In genomic region chr19:12484371-12485322, GRCh38 we compare ENCODE assay signal across 8 cellular contexts. TPM values are rescaled to one million over a fixed set of nuclear protein-coding genes. Genes with fewer than 3 reads are reported as not detected.
DNase-seq lines count a peak whose midpoint lies in the region; ATAC-seq and TF ChIP-seq lines count a peak whose summit lies in the region.

Gene ZNF709 (minus strand): TSS chr19:12484816. CDS start chr19:12484657, 159 bp downstream.

- no peaks in the 10 kb centered on the region for H3K9me3 Mint-ChIP-seq in activated CD4-positive, alpha-beta memory T cell treated with anti-CD3 and anti-CD28 coated beads for 36 hours

- ATAC-seq in GM19023 (IDR thresholded peaks at IDR 0.05; ENCODE audit: unreplicated experiment) (peak; percentile 96), HG03342 (IDR thresholded peaks at IDR 0.05; ENCODE audit: unreplicated experiment) (peak; percentile 89), right lobe of liver (peak; percentile 99 to 100 (median 100))

- POLR2A ChIA-PET in activated CD4-positive, alpha-beta memory T cell treated with anti-CD3 and anti-CD28 coated beads for 36 hours (lab: Charles Lee) = interaction anchor here (1.9 kb wide), 1 partner anchor 11 kb away, joined by 11 read pairs; no protein-coding TSS in a partner anchor

- H3K4me1 ChIP-seq in right lobe of liver = no peaks in the 10 kb centered on the region

- H3K36me3 Mint-ChIP-seq in activated CD4-positive, alpha-beta memory T cell treated with anti-CD3 and anti-CD28 coated beads for 36 hours = no peaks in the 10 kb centered on the region

- DNase-seq in AG20443 (ENCODE audit: low spot score) = peak; percentile 97
- peak; percentile 95 for DNase-seq in NCI-H524 (lab: John Stamatoyannopoulos, UW)
- DNase-seq in activated CD4-positive, alpha-beta memory T cell treated with anti-CD3 and anti-CD28 coated beads for 36 hours = peak; percentile 92
- DNase-seq in dorsolateral prefrontal cortex = peak; percentile 78 to 95 (median 92)
- DNase-seq in right lobe of liver = peak; percentile 88 to 93 (median 91)
- DNase-seq in stimulated activated CD4-positive, alpha-beta T cell treated with anti-CD3 and anti-CD28 coated beads, Interleukin-4, amount 100 ng/mL, for 1 hour = peak; percentile 88

- H3K9me3 ChIP-seq in right lobe of liver = no peaks in the 10 kb centered on the region

- TF ChIP-seq CTCF in dorsolateral prefrontal cortex (IDR thresholded peaks at IDR 0.05 in 54 of 56, conservative IDR thresholded peaks at IDR 0.05 in 2 of 56; ENCODE audit: low read depth in 1 of 56, partially characterized antibody in 56 of 56) = peak in 12 of 56 donors; percentile 7 to 34 (median 17)
- TF ChIP-seq CTCF in right lobe of liver (IDR thresholded peaks at IDR 0.05) = no peak

- WGBS in right lobe of liver (ENCODE audit: insufficient coverage, low coverage, low lambda C conversion rate, missing lambda C conversion rate) = 0% methylated on average over 10 of the region's 63 CpGs

- CTCF ChIA-PET in activated CD4-positive, alpha-beta memory T cell treated with anti-CD3 and anti-CD28 coated beads for 36 hours (lab: Charles Lee) = interaction anchor here (0.5 to 4.8 kb wide), 3 partner anchors 11 to 276 kb away, joined by 3 to 20 read pairs (median 3); no protein-coding TSS in a partner anchor

- H3K27ac Mint-ChIP-seq in activated CD4-positive, alpha-beta memory T cell treated with anti-CD3 and anti-CD28 coated beads for 36 hours = peak within 1 kb of the TSS; percentile 43

- H3K27me3 Mint-ChIP-seq in activated CD4-positive, alpha-beta memory T cell treated with anti-CD3 and anti-CD28 coated beads for 36 hours = no peaks in the 10 kb centered on the region

- H3K27ac ChIP-seq in dorsolateral prefrontal cortex (peak within 1 kb of the TSS in 55 of 59 donors; percentile 4 to 90 (median 77)), right lobe of liver (peak within 1 kb of the TSS; percentile 12 to 60 (median 43))

- peak within 1 kb of the TSS; percentile 89 for H3K4me3 Mint-ChIP-seq in activated CD4-positive, alpha-beta memory T cell treated with anti-CD3 and anti-CD28 coated beads for 36 hours

- intact Hi-C loops in activated CD4-positive, alpha-beta memory T cell treated with anti-CD3 and anti-CD28 coated beads for 36 hours (cut with micrococcal nuclease) = loop anchor here (1.0 to 5.0 kb wide), 2 partner anchors 11 to 42 kb away; partner anchors contain the start of gene ZNF443
- intact Hi-C loops in dorsolateral prefrontal cortex (cut with DNase I) = loop anchor here in 1 of 2 donors (2.0 to 5.0 kb wide), 2 partner anchors 42 to 63 kb away; no protein-coding TSS in a partner anchor
- intact Hi-C loops in right lobe of liver (cut with DNase I) = no loop called here

- peak; percentile 18 for TF ChIP-seq POLR2A in right lobe of liver (IDR thresholded peaks at IDR 0.05)

- no peaks in the 10 kb centered on the region for H3K36me3 ChIP-seq in right lobe of liver

- H3K4me3 ChIP-seq in dorsolateral prefrontal cortex (peak within 1 kb of the TSS; percentile 50 to 99 (median 94)), right lobe of liver (peak within 1 kb of the TSS; percentile 71 to 97 (median 91))

- H3K27me3 ChIP-seq in dorsolateral prefrontal cortex (no peaks in the 10 kb centered on the region), right lobe of liver (no peaks in the 10 kb centered on the region)

- peaks cover 29% of the 10 kb centered on the region for H3K4me1 Mint-ChIP-seq in activated CD4-positive, alpha-beta memory T cell treated with anti-CD3 and anti-CD28 coated beads for 36 hours (ENCODE audit: low read depth)

RNA-seq across cellular contexts. Expression of gene ZNF709, which starts in this region (rescaled TPM):
- total RNA-seq in activated CD4-positive, alpha-beta memory T cell treated with anti-CD3 and anti-CD28 coated beads for 36 hours = 1 to 10 TPM; 1.5 to 2.4 TPM
- total RNA-seq in dorsolateral prefrontal cortex (10 to 100 TPM in 60 of 120 experiments, 1 to 10 TPM in 60; 4.7 to 18.1 (median 9.9) TPM), right lobe of liver (under 1 TPM in 5 of 6 experiments, not detected in 1; 0.22 to 0.97 (median 0.49) TPM)

Comparison
In these comparisons a context has a peak if more than half of its experiments do, and no peak if none do; other contexts are left out.
1. Peak in every context shown above with its lines: DNase-seq, ATAC-seq, H3K4me3 ChIP-seq and H3K27ac ChIP-seq.
2. Peak in DNase-seq, ATAC-seq, H3K4me3 ChIP-seq and H3K27ac ChIP-seq in right lobe of liver; RNA of the gene not detected or under 1 TPM.